ENCODE assay signal across 8 cellular contexts in genomic region chr6:37244430-37245310, GRCh38. TPM values are rescaled to one million over a fixed set of nuclear protein-coding genes. Genes with fewer than 3 reads are reported as not detected.
DNase-seq lines count a peak whose midpoint lies in the region; ATAC-seq and TF ChIP-seq lines count a peak whose summit lies in the region.

No MANE protein-coding gene starts in this region.

- H3K4me3 ChIP-seq in body of pancreas (no peak overlapping the region), thoracic aorta (peak overlapping the region; percentile 12)

- H3K4me1 Mint-ChIP-seq in stimulated activated effector memory CD8-positive, alpha-beta T cell treated with anti-CD3 and anti-CD28 coated beads, Interleukin-12 subunit alpha, Interleukin-12 subunit beta, amount 100 ng/mL, for 72 hours = peaks cover 22% of the 10 kb centered on the region

- H3K36me3 ChIP-seq in body of pancreas (replicated peaks in 1 of 2; ENCODE audit: insufficient read depth in 1 of 2, low read depth in 2 of 2) (no peaks in the 10 kb centered on the region), thoracic aorta (no peaks in the 10 kb centered on the region)

- intact Hi-C loops in body of pancreas (cut with DNase I) = no loop called here

- WGBS in body of pancreas, 2 donors = 26 to 30% methylated on average over 6 of the region's 6 CpGs

- H3K27ac Mint-ChIP-seq in stimulated activated effector memory CD8-positive, alpha-beta T cell treated with anti-CD3 and anti-CD28 coated beads, Interleukin-12 subunit alpha, Interleukin-12 subunit beta, amount 100 ng/mL, for 72 hours = no peak overlapping the region

- H3K9me3 Mint-ChIP-seq in stimulated activated effector memory CD8-positive, alpha-beta T cell treated with anti-CD3 and anti-CD28 coated beads, Interleukin-12 subunit alpha, Interleukin-12 subunit beta, amount 100 ng/mL, for 72 hours = peaks cover 2% of the 10 kb centered on the region

- TF ChIP-seq CTCF in body of pancreas (IDR thresholded peaks at IDR 0.05) = no peak
- TF ChIP-seq CTCF in thoracic aorta (IDR thresholded peaks at IDR 0.05) = no peak

- no peaks in the 10 kb centered on the region for H3K9me3 ChIP-seq in body of pancreas
- H3K9me3 ChIP-seq in thoracic aorta = no peaks in the 10 kb centered on the region

- peak; percentile 75 for DNase-seq in DMS153 treated with DMSO at 0.1 percent for 48 hours (lab: John Stamatoyannopoulos, UW; ENCODE audit: unreplicated experiment)
- DNase-seq in NCI-H2171 (lab: John Stamatoyannopoulos, UW) = peak; percentile 32
- DNase-seq in body of pancreas = peak; percentile 86 to 98 (median 92)
- peak; percentile 99 for DNase-seq in kidney glomerular epithelial cell (lab: John Stamatoyannopoulos, UW)
- peak; percentile 85 for DNase-seq in thoracic aorta (ENCODE audit: low spot score)
- no peak for DNase-seq in stimulated activated effector memory CD8-positive, alpha-beta T cell treated with anti-CD3 and anti-CD28 coated beads, Interleukin-12 subunit alpha, Interleukin-12 subunit beta, amount 100 ng/mL, for 72 hours (ENCODE audit: low spot score in 2 of 2)
- DNase-seq in activated CD4-positive, alpha-beta T cell treated with anti-CD3 and anti-CD28 coated beads, Interleukin-2, amount 50 U/mL, for 4 hours = no peak

- TF ChIP-seq POLR2A in body of pancreas (IDR thresholded peaks at IDR 0.05) = peak in 2 of 3 donors; percentile 51 to 59

- H3K27me3 ChIP-seq in body of pancreas (no peaks in the 10 kb centered on the region), thoracic aorta (replicated peaks; ENCODE audit: insufficient read depth) (no peaks in the 10 kb centered on the region)

- H3K36me3 Mint-ChIP-seq in stimulated activated effector memory CD8-positive, alpha-beta T cell treated with anti-CD3 and anti-CD28 coated beads, Interleukin-12 subunit alpha, Interleukin-12 subunit beta, amount 100 ng/mL, for 72 hours = peaks cover 11% of the 10 kb centered on the region

- no peak overlapping the region for H3K4me3 Mint-ChIP-seq in stimulated activated effector memory CD8-positive, alpha-beta T cell treated with anti-CD3 and anti-CD28 coated beads, Interleukin-12 subunit alpha, Interleukin-12 subunit beta, amount 100 ng/mL, for 72 hours

- H3K4me1 ChIP-seq in body of pancreas (peaks cover 44% of the 10 kb centered on the region), thoracic aorta (ENCODE audit: control insufficient read depth in 1 of 2, low read depth in 2 of 2) (peaks cover 39 to 52% of the 10 kb centered on the region in 2 donors)

- H3K27ac ChIP-seq in body of pancreas = peak overlapping the region; percentile 76 to 91 (median 84)
- H3K27ac ChIP-seq in thoracic aorta = peak overlapping the region; percentile 89 to 95

- ATAC-seq in body of pancreas (peak; percentile 95), thoracic aorta (ENCODE audit: insufficient number of reproducible peaks, low FRiP score, low read depth) (peak; percentile 91), GM21825 (IDR thresholded peaks at IDR 0.05; ENCODE audit: unreplicated experiment) (no peak)
- no peak for ATAC-seq in stimulated activated effector memory CD8-positive, alpha-beta T cell treated with anti-CD3 and anti-CD28 coated beads, Interleukin-12 subunit alpha, Interleukin-12 subunit beta, amount 100 ng/mL, for 72 hours

RNA-seq across cellular contexts. Expression of gene TBC1D22B, which starts 12.9 kb away (rescaled TPM):
- total RNA-seq in body of pancreas (1 to 10 TPM; 8.0 to 8.2 TPM), thoracic aorta (10 to 100 TPM in 1 of 2 donors, 1 to 10 TPM in 1; 7.7 to 11.6 TPM)

RNA-seq across cellular contexts. Expression of gene TMEM217, which starts 13.3 kb away (rescaled TPM):
- not detected for total RNA-seq in body of pancreas
- 1 to 10 TPM in 1 of 2 donors, under 1 TPM in 1; 0.41 to 6.2 TPM for total RNA-seq in thoracic aorta

Comparison
In these comparisons a context has a peak if more than half of its experiments do, and no peak if none do; other contexts are left out.
1. DNase-seq: peak in DMS153 treated with DMSO at 0.1 percent for 48 hours (single experiment), NCI-H2171 (single experiment), body of pancreas (4 of 4), kidney glomerular epithelial cell (single experiment) and thoracic aorta (single experiment); none in stimulated activated effector memory CD8-positive, alpha-beta T cell treated with anti-CD3 and anti-CD28 coated beads, Interleukin-12 subunit alpha, Interleukin-12 subunit beta, amount 100 ng/mL, for 72 hours (0 of 2) and activated CD4-positive, alpha-beta T cell treated with anti-CD3 and anti-CD28 coated beads, Interleukin-2, amount 50 U/mL, for 4 hours (0 of 2).
2. ATAC-seq: peak in body of pancreas (single experiment) and thoracic aorta (single experiment); none in GM21825 (single experiment) and stimulated activated effector memory CD8-positive, alpha-beta T cell treated with anti-CD3 and anti-CD28 coated beads, Interleukin-12 subunit alpha, Interleukin-12 subunit beta, amount 100 ng/mL, for 72 hours (single experiment).